In genomic region chr12:47312794-47313426, GRCh38 we compare ENCODE assay signal across 10 cellular contexts.
DNase-seq lines count a peak whose midpoint lies in the region; ATAC-seq and TF ChIP-seq lines count a peak whose summit lies in the region.
"Had no signal": no experiment of that assay in that cellular context is flagged by ENCODE, and none has a peak within 500 bp of the region (broad histone marks: within the 10 kb centered on the region; RNA-seq: fewer than 3 reads in every experiment).

No MANE protein-coding gene starts in this region.

- intact Hi-C loops in lower lobe of right lung (cut with DNase I), result no loop called here

- H3K27me3 Mint-ChIP-seq in activated naive CD4-positive, alpha-beta T cell treated with anti-CD3 and anti-CD28 coated beads, Interleukin-2, amount 50 U/mL, for 24 hours, result no peaks in the 10 kb centered on the region
- H3K27me3 Mint-ChIP-seq in activated naive CD4-positive, alpha-beta T cell treated with anti-CD3 and anti-CD28 coated beads, Interleukin-2, amount 10 ng/mL, durations not matched to agents 7 days and 5 days, result no peaks in the 10 kb centered on the region
- no peaks in the 10 kb centered on the region for H3K27me3 Mint-ChIP-seq in stimulated activated naive B cell treated with anti-CD40 and anti-IgM and Interleukin-4, amounts not matched to agents 10 μg/mL and 1 μg/mL and 100 μg/mL, for 72 hours
- H3K27me3 Mint-ChIP-seq: activated naive CD8-positive, alpha-beta T cell had no signal

- no peak overlapping the region for H2AFZ ChIP-seq in neuronal stem cell (ENCODE audit: low read length)

- H3K27me3 ChIP-seq in lower lobe of right lung (ENCODE audit: low read depth) (no peaks in the 10 kb centered on the region), neuronal stem cell (ENCODE audit: control insufficient read depth in 3 of 3, insufficient read depth in 3 of 3, low read depth in 1 of 3, low read length in 3 of 3) (no peaks in the 10 kb centered on the region)

- H3K4me3 ChIP-seq in lower lobe of right lung (no peak overlapping the region), neuronal stem cell (ENCODE audit: low read length in 2 of 2) (no peak overlapping the region)

- no peak overlapping the region for H3K27ac ChIP-seq in lower lobe of right lung
- no peak overlapping the region for H3K27ac ChIP-seq in neuronal stem cell (replicated peaks; ENCODE audit: low read length)

- H3K23ac ChIP-seq in neuronal stem cell (ENCODE audit: low read depth, low read length, poor library complexity), result no peak overlapping the region

- no peak overlapping the region for H3K9ac ChIP-seq in neuronal stem cell (ENCODE audit: low read depth, low read length, poor library complexity)

- H4K8ac ChIP-seq in neuronal stem cell (ENCODE audit: low read depth, low read length), result no peak overlapping the region

- H4K91ac ChIP-seq in neuronal stem cell (ENCODE audit: low read depth, low read length, poor library complexity), result no peak overlapping the region

- no peak overlapping the region for H2BK5ac ChIP-seq in neuronal stem cell (ENCODE audit: low read length)

- WGBS in neuronal stem cell (ENCODE audit: extremely low coverage in 2 of 2, insufficient read length in 2 of 2, insufficient replicate concordance in 1 of 2), 2 donors, result no CpG with 5 or more reads among the region's 3 CpGs

- peaks cover 15% of the 10 kb centered on the region for H3K9me3 Mint-ChIP-seq in activated naive CD4-positive, alpha-beta T cell treated with anti-CD3 and anti-CD28 coated beads, Interleukin-2, amount 50 U/mL, for 24 hours
- peaks cover 18% of the 10 kb centered on the region for H3K9me3 Mint-ChIP-seq in activated naive CD4-positive, alpha-beta T cell treated with anti-CD3 and anti-CD28 coated beads, Interleukin-2, amount 10 ng/mL, durations not matched to agents 7 days and 5 days
- H3K9me3 Mint-ChIP-seq in stimulated activated naive B cell treated with anti-CD40 and anti-IgM and Interleukin-4, amounts not matched to agents 10 μg/mL and 1 μg/mL and 100 μg/mL, for 72 hours, result peaks cover 19 to 20% of the 10 kb centered on the region in 2 donors

- no peak for TF ChIP-seq CTCF in lower lobe of right lung (IDR thresholded peaks at IDR 0.05)

- no peak overlapping the region for H2BK12ac ChIP-seq in neuronal stem cell (ENCODE audit: low read length)

- peaks cover 20% of the 10 kb centered on the region for H3K36me3 Mint-ChIP-seq in activated naive CD4-positive, alpha-beta T cell treated with anti-CD3 and anti-CD28 coated beads, Interleukin-2, amount 50 U/mL, for 24 hours
- peaks cover 22% of the 10 kb centered on the region for H3K36me3 Mint-ChIP-seq in activated naive CD4-positive, alpha-beta T cell treated with anti-CD3 and anti-CD28 coated beads, Interleukin-2, amount 10 ng/mL, durations not matched to agents 7 days and 5 days
- peaks cover 34 to 43% of the 10 kb centered on the region in 2 donors for H3K36me3 Mint-ChIP-seq in stimulated activated naive B cell treated with anti-CD40 and anti-IgM and Interleukin-4, amounts not matched to agents 10 μg/mL and 1 μg/mL and 100 μg/mL, for 72 hours

- no peak overlapping the region for H3K18ac ChIP-seq in neuronal stem cell (ENCODE audit: low read length)

- CTCF ChIA-PET in activated naive CD4-positive, alpha-beta T cell treated with anti-CD3 and anti-CD28 coated beads, Interleukin-2, amount 10 ng/mL, durations not matched to agents 7 days and 5 days (lab: Charles Lee), result interaction anchor here (1.3 to 1.5 kb wide), 2 partner anchors 85 kb away, joined by 6 to 7 read pairs; no protein-coding TSS in a partner anchor

- H3K9me3 ChIP-seq in lower lobe of right lung (no peaks in the 10 kb centered on the region), neuronal stem cell (replicated peaks in 1 of 2; ENCODE audit: control insufficient read depth in 2 of 2, insufficient read depth in 1 of 2, low read depth in 1 of 2, low read length in 2 of 2) (no peaks in the 10 kb centered on the region)

- H3K4me2 ChIP-seq in neuronal stem cell (ENCODE audit: insufficient read depth, low read length, poor library complexity, severe bottlenecking), result no peak overlapping the region

- no peak overlapping the region for H2BK120ac ChIP-seq in neuronal stem cell (ENCODE audit: low read depth, low read length)

- no peak overlapping the region for H2BK15ac ChIP-seq in neuronal stem cell (ENCODE audit: low read length)

- ATAC-seq in HG02885 (IDR thresholded peaks at IDR 0.05; ENCODE audit: poor library complexity, unreplicated experiment) (peak; percentile 90), lower lobe of right lung (no peak)
- ATAC-seq in stimulated activated naive B cell treated with anti-CD40 and anti-IgM and Interleukin-4, amounts not matched to agents 10 μg/mL and 1 μg/mL and 100 μg/mL, for 72 hours (replicated peaks), result peak; percentile 81 to 87
- ATAC-seq: HCT116 had no signal

- no peak overlapping the region for H3K14ac ChIP-seq in neuronal stem cell (ENCODE audit: low read length)

- no peak overlapping the region for H2AK5ac ChIP-seq in neuronal stem cell (ENCODE audit: low read depth, low read length)

- no peak overlapping the region for H3K4ac ChIP-seq in neuronal stem cell (ENCODE audit: low read length)

- peak overlapping the region; percentile 71 for H3K27ac Mint-ChIP-seq in activated naive CD4-positive, alpha-beta T cell treated with anti-CD3 and anti-CD28 coated beads, Interleukin-2, amount 50 U/mL, for 24 hours
- no peak overlapping the region for H3K27ac Mint-ChIP-seq in activated naive CD4-positive, alpha-beta T cell treated with anti-CD3 and anti-CD28 coated beads, Interleukin-2, amount 10 ng/mL, durations not matched to agents 7 days and 5 days
- peak overlapping the region; percentile 38 for H3K27ac Mint-ChIP-seq in stimulated activated naive B cell treated with anti-CD40 and anti-IgM and Interleukin-4, amounts not matched to agents 10 μg/mL and 1 μg/mL and 100 μg/mL, for 72 hours
- H3K27ac Mint-ChIP-seq: activated naive CD8-positive, alpha-beta T cell had no signal

- no peak for DNase-seq in activated naive CD4-positive, alpha-beta T cell treated with anti-CD3 and anti-CD28 coated beads, Interleukin-2, amount 10 ng/mL, durations not matched to agents 7 days and 5 days
- DNase-seq in NAMALWA (ENCODE audit: low spot score) (peak; percentile 57), nucleus accumbens (lab: John Stamatoyannopoulos, UW) (no peak), lower lobe of right lung (no peak), neuronal stem cell (ENCODE audit: low spot score) (no peak)
- peak; percentile 26 for DNase-seq in stimulated activated naive B cell treated with anti-CD40 and anti-IgM and Interleukin-4, amounts not matched to agents 10 μg/mL and 1 μg/mL and 100 μg/mL, for 72 hours

- H3K36me3 ChIP-seq in lower lobe of right lung (no peaks in the 10 kb centered on the region), neuronal stem cell (replicated peaks in 1 of 2; ENCODE audit: control insufficient read depth in 2 of 2, insufficient read depth in 2 of 2, low read length in 2 of 2) (no peaks in the 10 kb centered on the region)

- H3K4me3 Mint-ChIP-seq in activated naive CD4-positive, alpha-beta T cell treated with anti-CD3 and anti-CD28 coated beads, Interleukin-2, amount 50 U/mL, for 24 hours, result no peak overlapping the region
- H3K4me3 Mint-ChIP-seq in activated naive CD4-positive, alpha-beta T cell treated with anti-CD3 and anti-CD28 coated beads, Interleukin-2, amount 10 ng/mL, durations not matched to agents 7 days and 5 days, result no peak overlapping the region
- H3K4me3 Mint-ChIP-seq in stimulated activated naive B cell treated with anti-CD40 and anti-IgM and Interleukin-4, amounts not matched to agents 10 μg/mL and 1 μg/mL and 100 μg/mL, for 72 hours, result peak overlapping the region; percentile 1 to 19
- H3K4me3 Mint-ChIP-seq: activated naive CD8-positive, alpha-beta T cell had no signal

- peaks cover 67% of the 10 kb centered on the region for H3K4me1 Mint-ChIP-seq in activated naive CD4-positive, alpha-beta T cell treated with anti-CD3 and anti-CD28 coated beads, Interleukin-2, amount 50 U/mL, for 24 hours
- peaks cover 35% of the 10 kb centered on the region for H3K4me1 Mint-ChIP-seq in activated naive CD4-positive, alpha-beta T cell treated with anti-CD3 and anti-CD28 coated beads, Interleukin-2, amount 10 ng/mL, durations not matched to agents 7 days and 5 days
- H3K4me1 Mint-ChIP-seq in stimulated activated naive B cell treated with anti-CD40 and anti-IgM and Interleukin-4, amounts not matched to agents 10 μg/mL and 1 μg/mL and 100 μg/mL, for 72 hours, result peaks cover 40 to 87% of the 10 kb centered on the region in 2 donors

- no peaks in the 10 kb centered on the region for H3K79me1 ChIP-seq in neuronal stem cell (ENCODE audit: low read depth, low read length)

- H3K4me1 ChIP-seq in lower lobe of right lung (peaks cover 16% of the 10 kb centered on the region), neuronal stem cell (ENCODE audit: control insufficient read depth in 2 of 2, insufficient read depth in 1 of 2, low read depth in 1 of 2, low read length in 2 of 2) (no peaks in the 10 kb centered on the region)

Comparison
In these comparisons a context has a peak if more than half of its experiments do, and no peak if none do; other contexts are left out.
1. H3K4me3 Mint-ChIP-seq: peak in stimulated activated naive B cell treated with anti-CD40 and anti-IgM and Interleukin-4, amounts not matched to agents 10 μg/mL and 1 μg/mL and 100 μg/mL, for 72 hours (2 of 2); none in activated naive CD4-positive, alpha-beta T cell treated with anti-CD3 and anti-CD28 coated beads, Interleukin-2, amount 50 U/mL, for 24 hours (single experiment) and activated naive CD4-positive, alpha-beta T cell treated with anti-CD3 and anti-CD28 coated beads, Interleukin-2, amount 10 ng/mL, durations not matched to agents 7 days and 5 days (single experiment).
2. DNase-seq: peak in NAMALWA (single experiment) and stimulated activated naive B cell treated with anti-CD40 and anti-IgM and Interleukin-4, amounts not matched to agents 10 μg/mL and 1 μg/mL and 100 μg/mL, for 72 hours (single experiment); none in activated naive CD4-positive, alpha-beta T cell treated with anti-CD3 and anti-CD28 coated beads, Interleukin-2, amount 10 ng/mL, durations not matched to agents 7 days and 5 days (single experiment), nucleus accumbens (0 of 56), lower lobe of right lung (single experiment) and neuronal stem cell (single experiment).
3. ATAC-seq: peak in HG02885 (single experiment) and stimulated activated naive B cell treated with anti-CD40 and anti-IgM and Interleukin-4, amounts not matched to agents 10 μg/mL and 1 μg/mL and 100 μg/mL, for 72 hours (2 of 2); none in lower lobe of right lung (0 of 2).